In the genomic region with DNA sequence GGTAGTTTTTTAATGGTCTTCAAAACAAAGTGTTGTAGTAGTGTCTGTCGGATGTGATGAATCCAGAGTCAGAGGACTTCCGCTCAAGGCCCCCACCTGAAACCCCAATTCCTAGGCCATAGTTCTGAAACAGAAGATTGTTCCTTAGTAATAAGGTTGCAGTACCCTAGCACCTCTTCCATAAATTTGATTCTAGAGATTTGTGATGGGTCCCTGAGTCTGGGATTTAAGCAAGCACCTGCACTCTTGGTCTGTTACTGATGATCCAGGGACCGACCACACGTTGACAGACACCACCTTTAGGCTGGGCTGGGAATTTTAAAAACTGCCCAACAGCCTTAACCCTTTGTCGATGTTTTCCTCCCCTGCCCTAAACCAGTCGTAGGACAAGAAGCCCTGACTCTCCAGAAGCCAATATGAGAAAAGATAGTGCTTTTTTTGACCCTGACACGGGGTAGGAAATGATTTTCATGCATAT, we compare ENCODE assay signal across 8 cellular contexts. TPM values are rescaled to one million over a fixed set of nuclear protein-coding genes. Genes with fewer than 3 reads are reported as not detected.
A peak's percentile ranks its signal among the peaks of the same experiment; 100 is the strongest.
DNase-seq lines count a peak whose midpoint lies in the region; ATAC-seq and TF ChIP-seq lines count a peak whose summit lies in the region.

No MANE protein-coding gene starts in this region.

- H3K4me1 ChIP-seq in heart left ventricle (peaks cover 8 to 48% (median 34%) of the 10 kb centered on the region in 12 donors), urinary bladder (ENCODE audit: insufficient read depth) (peaks cover 2% of the 10 kb centered on the region)

- DNase-seq in heart left ventricle = no peak
- DNase-seq in cardiac septum (ENCODE audit: low spot score) = no peak
- peak; percentile 68 for DNase-seq in NCI-H69 (lab: John Stamatoyannopoulos, UW)
- DNase-seq in cardiac fibroblast (ENCODE audit: low read depth in 2 of 2) = peak; percentile 37 to 39
- DNase-seq in lung microvascular endothelial cell (ENCODE audit: low read depth in 2 of 2) = peak; percentile 26 to 29
- no peak for DNase-seq in ureter (ENCODE audit: low spot score)
- no peak for DNase-seq in activated CD8-positive, alpha-beta memory T cell treated with anti-CD3 and anti-CD28 coated beads, Interleukin-2, amount 50 U/mL, for 4 hours

- peak overlapping the region; percentile 85 to 100 (median 98) for H3K27ac ChIP-seq in heart left ventricle
- H3K27ac ChIP-seq in urinary bladder (ENCODE audit: low read depth) = peak overlapping the region; percentile 71

- ATAC-seq in heart left ventricle = no peak

- no peaks in the 10 kb centered on the region for H3K27me3 ChIP-seq in heart left ventricle

- H3K9me3 ChIP-seq in heart left ventricle = peaks cover 0 to 1% (median 0%) of the 10 kb centered on the region in 12 donors

- no peak for TF ChIP-seq POLR2A in heart left ventricle (IDR thresholded peaks at IDR 0.05)

- 5 to 9% (median 8%) methylated on average over 7 of the region's 7 CpGs for WGBS in heart left ventricle, 4 donors
- WGBS in urinary bladder = 10% methylated on average over 7 of the region's 7 CpGs

- H3K36me3 ChIP-seq in heart left ventricle = peaks cover 0 to 7% (median 0%) of the 10 kb centered on the region in 9 donors
- H3K36me3 ChIP-seq in urinary bladder (ENCODE audit: insufficient read depth) = no peaks in the 10 kb centered on the region

- intact Hi-C loops in heart left ventricle (cut with DNase I) = loop anchor here in 9 of 10 donors (2.0 to 10.0 kb wide), 8 partner anchors 21 to 235 kb away; a partner anchor contains a TSS
- intact Hi-C loops in cardiac septum (cut with DNase I) = loop anchor here (1.0 to 5.0 kb wide), 4 partner anchors 21 to 238 kb away; a partner anchor contains a TSS

- H3K4me3 ChIP-seq in heart left ventricle (peak overlapping the region; percentile 78 to 99 (median 89)), cardiac fibroblast (replicated peaks in 1 of 2; ENCODE audit: low read depth in 2 of 2, low read length in 2 of 2) (peak overlapping the region; percentile 88 to 92), urinary bladder (ENCODE audit: low read depth, low read length) (peak overlapping the region; percentile 77)

- TF ChIP-seq CTCF in heart left ventricle (IDR thresholded peaks at IDR 0.05) = peak in 2 of 12 donors; percentile 8 to 29
- TF ChIP-seq CTCF in cardiac fibroblast (IDR thresholded peaks at IDR 0.05; ENCODE audit: low read depth, low read length) = peak; percentile 10

RNA-seq across cellular contexts. Expression of a gene that starts 1.2 kb away (rescaled TPM):
- 10 to 100 TPM; 25.0 to 43.9 (median 29.0) TPM for total RNA-seq in heart left ventricle
- polyA plus RNA-seq in heart left ventricle = 10 to 100 TPM in 1 of 2 donors, 1 to 10 TPM in 1; 8.3 to 25.6 TPM
- total RNA-seq in cardiac septum = 29.6 TPM
- total RNA-seq in lung microvascular endothelial cell = 68.8 and 73.7 TPM in 2 replicates
- total RNA-seq in urinary bladder = 93.5 TPM
- 37.2 TPM for polyA plus RNA-seq in urinary bladder
- total RNA-seq in ureter = 34.6 TPM

RNA-seq across cellular contexts. Expression of a gene that starts 1.3 kb away (rescaled TPM):
- total RNA-seq in heart left ventricle = under 1 TPM in 4 of 9 donors, not detected in 5; 0.21 to 0.59 (median 0.40) TPM
- polyA plus RNA-seq in heart left ventricle = under 1 TPM; 0.11 to 0.26 TPM
- total RNA-seq in cardiac septum = 0.22 TPM
- under 0.01 TPM in 2 replicates for total RNA-seq in lung microvascular endothelial cell
- not detected for total RNA-seq in urinary bladder
- 0.04 TPM for polyA plus RNA-seq in urinary bladder
- not detected for total RNA-seq in ureter

RNA-seq across cellular contexts. Expression of a gene that starts 56.5 kb away (rescaled TPM):
- total RNA-seq in heart left ventricle (1 to 10 TPM in 2 of 9 donors, under 1 TPM in 2, not detected in 5; 0.17 to 5.1 (median 1.2) TPM), cardiac septum (0.13 TPM), lung microvascular endothelial cell (0.22 TPM in 1 of 2 replicates, not detected in the other), urinary bladder (0.79 TPM), ureter (7.6 TPM)
- polyA plus RNA-seq in heart left ventricle (under 1 TPM; 0.06 to 0.30 TPM), urinary bladder (1.5 TPM)

Comparison
In these comparisons a context has a peak if more than half of its experiments do, and no peak if none do; other contexts are left out.
1. DNase-seq: peak in NCI-H69 (single experiment), cardiac fibroblast (2 of 2) and lung microvascular endothelial cell (2 of 2); none in heart left ventricle (0 of 5), cardiac septum (single experiment), ureter (single experiment) and activated CD8-positive, alpha-beta memory T cell treated with anti-CD3 and anti-CD28 coated beads, Interleukin-2, amount 50 U/mL, for 4 hours (single experiment).
2. Peak in every context shown above with its lines, with median percentiles within 50 percentile points of each other: H3K4me3 ChIP-seq.